24 cellular contexts compared by ENCODE assay signal in the genomic region with DNA sequence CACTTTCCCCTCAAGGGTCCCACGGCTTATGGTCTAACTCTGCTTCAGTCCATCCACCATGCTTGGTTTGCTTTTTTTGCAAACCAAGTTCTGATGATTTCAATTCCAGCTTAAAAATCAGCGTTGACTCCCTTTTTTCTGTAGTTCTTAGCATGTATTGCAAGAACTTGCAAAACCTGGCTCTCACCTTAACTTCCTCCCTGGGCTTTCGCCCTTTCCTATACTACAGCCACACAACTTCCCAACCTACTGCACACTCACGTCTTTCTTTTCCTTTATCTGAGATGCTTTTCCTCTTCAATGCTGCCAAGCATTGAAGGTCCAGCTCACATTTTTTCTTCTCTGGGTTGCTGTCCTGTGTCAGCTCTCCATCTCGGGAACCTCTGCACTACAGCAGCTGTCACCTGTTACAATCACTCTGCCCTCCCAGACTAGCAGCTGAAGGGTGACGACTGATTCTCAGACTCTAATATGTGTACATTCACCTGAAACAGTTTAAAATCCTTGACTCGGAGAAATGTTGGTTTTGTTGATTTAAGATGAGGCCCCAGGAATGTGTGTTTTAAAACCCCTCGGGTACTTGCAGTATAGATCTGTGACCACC.
"Had no signal": no experiment of that assay in that cellular context is flagged by ENCODE, and none has a peak within 500 bp of the region (broad histone marks: within the 10 kb centered on the region; RNA-seq: fewer than 3 reads in every experiment).

No MANE protein-coding gene starts in this region.

- H3K4me1 ChIP-seq: esophagus squamous epithelium, gastroesophageal sphincter, neural progenitor cell, parathyroid adenoma, psoas muscle, right lobe of liver, spleen, tibial artery, upper lobe of left lung, uterus had no signal

- H3K27ac ChIP-seq: esophagus squamous epithelium, gastroesophageal sphincter, neural progenitor cell, parathyroid adenoma, psoas muscle, right lobe of liver, spleen, tibial artery, upper lobe of left lung, uterus had no signal

- H3K4me3 ChIP-seq: esophagus squamous epithelium, gastroesophageal sphincter, mucosa of descending colon, neural progenitor cell, psoas muscle, right lobe of liver, spleen, tibial artery, upper lobe of left lung, uterus had no signal

- H3K4me2 ChIP-seq: neural progenitor cell had no signal

- H2AFZ ChIP-seq: neural progenitor cell, parathyroid adenoma had no signal

- H3K79me2 ChIP-seq: parathyroid adenoma had no signal

- H3K4me1 Mint-ChIP-seq: natural killer cell; stimulated activated memory B cell treated with anti-CD40 and anti-IgM and Interleukin-4, amounts not matched to agents 10 μg/mL and 1 μg/mL and 100 μg/mL, for 72 hours had no signal

- H3K9me3 ChIP-seq: esophagus squamous epithelium, gastroesophageal sphincter, mucosa of descending colon, psoas muscle, right lobe of liver, spleen, tibial artery, upper lobe of left lung, uterus had no signal

- H3K9me3 Mint-ChIP-seq: stimulated activated naive CD8-positive, alpha-beta T cell treated with anti-CD3 and anti-CD28 coated beads, Interleukin-15, Interleukin-2, amounts not matched to agents 100 ng/mL and 50 ng/mL, for 24 hours had no signal

- H3K36me3 ChIP-seq: esophagus squamous epithelium, gastroesophageal sphincter, neural progenitor cell, right lobe of liver, spleen, tibial artery, upper lobe of left lung, uterus had no signal

- H3K27ac Mint-ChIP-seq: natural killer cell; neural progenitor cell; stimulated activated memory B cell treated with anti-CD40 and anti-IgM and Interleukin-4, amounts not matched to agents 10 μg/mL and 1 μg/mL and 100 μg/mL, for 72 hours; stimulated activated naive CD8-positive, alpha-beta T cell treated with anti-CD3 and anti-CD28 coated beads, Interleukin-15, Interleukin-2, amounts not matched to agents 100 ng/mL and 50 ng/mL, for 24 hours had no signal

- H3K9ac ChIP-seq: neural progenitor cell, parathyroid adenoma had no signal

- ATAC-seq: gastroesophageal sphincter; left lobe of liver; mucosa of descending colon; natural killer cell; right lobe of liver; stimulated activated memory B cell treated with anti-CD40 and anti-IgM and Interleukin-4, amounts not matched to agents 10 μg/mL and 1 μg/mL and 100 μg/mL, for 72 hours had no signal

- DNase-seq: dermis blood vessel endothelial cell; esophagus squamous epithelium; foreskin fibroblast; glutamatergic neuron; islet precursor cell; mucosa of descending colon; natural killer cell; nucleus accumbens; psoas muscle; retina; right lobe of liver; spleen; stimulated activated CD4-positive, alpha-beta T cell treated with anti-CD3 and anti-CD28 coated beads, Interleukin-15, amount 100 ng/mL, for 24 hours; stimulated activated CD4-positive, alpha-beta T cell treated with anti-CD3 and anti-CD28 coated beads, Interleukin-1b, Interleukin-23, amount 100 ng/mL, for 48 hours; stimulated activated CD4-positive, alpha-beta T cell treated with anti-CD3 and anti-CD28 coated beads, Interleukin-4, amount 100 ng/mL, for 24 hours; tibial artery; upper lobe of left lung; uterus had no signal

- H3K27me3 ChIP-seq: esophagus squamous epithelium, gastroesophageal sphincter, neural progenitor cell, right lobe of liver, spleen, tibial artery, upper lobe of left lung, uterus had no signal

- H3K27me3 Mint-ChIP-seq: stimulated activated memory B cell treated with anti-CD40 and anti-IgM and Interleukin-4, amounts not matched to agents 10 μg/mL and 1 μg/mL and 100 μg/mL, for 72 hours; stimulated activated naive CD8-positive, alpha-beta T cell treated with anti-CD3 and anti-CD28 coated beads, Interleukin-15, Interleukin-2, amounts not matched to agents 100 ng/mL and 50 ng/mL, for 24 hours had no signal

- H3K36me3 Mint-ChIP-seq: natural killer cell; neural progenitor cell; stimulated activated memory B cell treated with anti-CD40 and anti-IgM and Interleukin-4, amounts not matched to agents 10 μg/mL and 1 μg/mL and 100 μg/mL, for 72 hours had no signal

- H3K4me3 Mint-ChIP-seq: natural killer cell; neural progenitor cell; stimulated activated memory B cell treated with anti-CD40 and anti-IgM and Interleukin-4, amounts not matched to agents 10 μg/mL and 1 μg/mL and 100 μg/mL, for 72 hours; stimulated activated naive CD8-positive, alpha-beta T cell treated with anti-CD3 and anti-CD28 coated beads, Interleukin-15, Interleukin-2, amounts not matched to agents 100 ng/mL and 50 ng/mL, for 24 hours had no signal
